8 cellular contexts compared by ENCODE assay signal in genomic region chr14:54420478-54421116, GRCh38. TPM values are rescaled to one million over a fixed set of nuclear protein-coding genes. Genes with fewer than 3 reads are reported as not detected.
DNase-seq lines count a peak whose midpoint lies in the region; ATAC-seq and TF ChIP-seq lines count a peak whose summit lies in the region.

No MANE protein-coding gene starts in this region.

- H3K4me3 Mint-ChIP-seq in T-helper 17 cell, result no peak overlapping the region

- H3K36me3 ChIP-seq in HAP-1 (replicated peaks), result peaks cover 46% of the 10 kb centered on the region

- H3K9me3 ChIP-seq in HAP-1 (no peaks in the 10 kb centered on the region), T-helper 17 cell (ENCODE audit: control insufficient read depth, low read length, poor library complexity, severe bottlenecking) (no peaks in the 10 kb centered on the region)

- peaks cover 3% of the 10 kb centered on the region for H3K36me3 Mint-ChIP-seq in T-helper 17 cell (ENCODE audit: low read depth)

- in situ Hi-C loops in HAP-1 (cut with MboI; ENCODE audit: low sequenced_read_pairs), result no loop called here

- H3K4me3 ChIP-seq in HAP-1, result no peak overlapping the region
- H3K4me3 ChIP-seq in fibroblast of villous mesenchyme (ENCODE audit: low read depth, low read length), result no peak overlapping the region
- no peak overlapping the region for H3K4me3 ChIP-seq in retinal pigment epithelial cell (ENCODE audit: low read length)

- H3K27me3 Mint-ChIP-seq in T-helper 17 cell, result no peaks in the 10 kb centered on the region

- TF ChIP-seq CTCF in fibroblast of villous mesenchyme (IDR thresholded peaks at IDR 0.05; ENCODE audit: insufficient read depth, low read depth, low read length) (peak; percentile 73), retinal pigment epithelial cell (conservative IDR thresholded peaks at IDR 0.05; ENCODE audit: low read depth, low read length) (peak; percentile 80)

- H3K27ac Mint-ChIP-seq in T-helper 17 cell, result peak overlapping the region; percentile 85

- peaks cover 5% of the 10 kb centered on the region; the same call in 1 of the 2 replicates for H3K4me1 ChIP-seq in HAP-1

- DNase-seq in D341Med (ENCODE audit: low spot score) (peak; percentile 69), HAP-1 (ENCODE audit: low spot score in 2 of 2) (peak; percentile 50 to 69), T-helper 17 cell (no peak), fibroblast of villous mesenchyme (ENCODE audit: low read depth) (peak; percentile 51), retinal pigment epithelial cell (ENCODE audit: low read depth) (no peak), SIG-M5 treated with dmso at 0.1 percent for 504 hours (lab: John Stamatoyannopoulos, UW; ENCODE audit: unreplicated experiment) (no peak)
- no peak for DNase-seq in effector CD8-positive, alpha-beta T cell (lab: John Stamatoyannopoulos, UW)

- H3K4me1 Mint-ChIP-seq in T-helper 17 cell, result peaks cover 4% of the 10 kb centered on the region

- H3K27me3 ChIP-seq in HAP-1 (ENCODE audit: low read depth), result no peaks in the 10 kb centered on the region

- ATAC-seq in T-helper 17 cell (peak; percentile 36), HG03135 (IDR thresholded peaks at IDR 0.05; ENCODE audit: unreplicated experiment) (no peak)

RNA-seq across cellular contexts. Expression of gene CNIH1, which starts 20.6 kb away (rescaled TPM):
- 10 to 100 TPM; 46.8 to 48.3 TPM for total RNA-seq in T-helper 17 cell
- total RNA-seq in fibroblast of villous mesenchyme, result 31.9 and 94.1 TPM in 2 replicates

RNA-seq across cellular contexts. Expression of gene CDKN3, which starts 23.8 kb away (rescaled TPM):
- total RNA-seq in T-helper 17 cell, result 1 to 10 TPM; 1.1 to 1.5 TPM
- 35.8 and 42.7 TPM in 2 replicates for total RNA-seq in fibroblast of villous mesenchyme

Comparison
In these comparisons a context has a peak if more than half of its experiments do, and no peak if none do; other contexts are left out.
1. DNase-seq: peak in D341Med (single experiment), HAP-1 (2 of 2) and fibroblast of villous mesenchyme (single experiment); none in T-helper 17 cell (0 of 3), retinal pigment epithelial cell (single experiment), effector CD8-positive, alpha-beta T cell (single experiment) and SIG-M5 treated with dmso at 0.1 percent for 504 hours (single experiment).
2. RNA of gene CDKN3, which starts 23.8 kb away (total RNA-seq): 35.8 to 42.7 TPM in fibroblast of villous mesenchyme; 1.1 to 1.5 TPM in T-helper 17 cell; every median in the first group is over 10 times any median in the second.